In the genomic region with DNA sequence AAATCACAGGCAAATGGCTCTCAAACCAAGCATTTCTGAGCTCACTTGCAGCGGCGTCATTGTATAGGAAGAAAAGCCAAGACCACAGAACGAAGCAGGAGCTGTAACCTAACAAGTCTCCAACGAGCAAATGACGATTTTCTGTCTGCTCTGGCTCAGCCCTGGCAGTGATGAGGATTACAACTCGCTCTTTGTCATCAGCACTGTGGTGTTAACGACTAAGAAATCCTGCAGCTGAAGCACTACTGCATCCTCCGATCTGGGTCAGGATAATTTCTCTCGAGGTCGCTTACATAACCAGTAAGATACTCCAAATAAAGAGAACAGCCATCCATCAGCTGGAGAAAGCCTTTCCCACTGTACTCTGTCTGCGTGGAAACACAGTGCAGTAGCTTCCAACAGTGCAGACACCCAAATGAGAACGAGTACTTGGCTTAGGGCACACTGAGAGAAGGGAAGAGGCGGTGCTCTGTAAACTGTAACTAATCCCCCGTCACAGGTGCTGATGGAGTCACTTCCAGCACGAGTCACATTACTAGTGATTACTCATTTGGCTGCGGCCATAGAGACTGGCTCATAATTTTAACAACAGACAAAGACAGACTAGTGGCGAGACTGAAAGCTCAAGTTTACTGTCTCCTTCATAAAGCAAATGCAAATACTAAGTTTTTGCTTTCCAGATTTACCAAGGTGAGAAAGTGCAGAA, we compare ENCODE assay signal across 8 cellular contexts.
A peak's percentile ranks its signal among the peaks of the same experiment; 100 is the strongest.
DNase-seq lines count a peak whose midpoint lies in the region; TF ChIP-seq lines count a peak whose summit lies in the region.

No MANE protein-coding gene starts in this region.

- no CpG with 5 or more reads among the region's 17 CpGs for WGBS in trophoblast cell (ENCODE audit: extremely low coverage, insufficient coverage, insufficient read length)

- H4K12ac ChIP-seq in trophoblast cell (ENCODE audit: low read depth, low read length) = no peak overlapping the region

- peak overlapping the region; percentile 99 for H3K27ac Mint-ChIP-seq in type B pancreatic cell

- peak overlapping the region; percentile 60 for H3K4me3 ChIP-seq in HFF-Myc (replicated peaks; ENCODE audit: low read depth, low read length)
- peak overlapping the region; percentile 85 for H3K4me3 ChIP-seq in SK-N-MC
- H3K4me3 ChIP-seq in cardiac muscle cell = peak overlapping the region; percentile 85
- H3K4me3 ChIP-seq in trophoblast cell (ENCODE audit: low read depth, low read length) = peak overlapping the region; percentile 77

- H3K14ac ChIP-seq in trophoblast cell (ENCODE audit: low read length) = peak overlapping the region; percentile 75

- TF ChIP-seq CTCF in GM10248 (IDR thresholded peaks at IDR 0.05; ENCODE audit: control extremely low read depth, extremely low read depth, low read depth, missing control alignments) (no peak), HFF-Myc (IDR thresholded peaks at IDR 0.05; ENCODE audit: low read depth, low read length, missing control alignments) (peak; percentile 12), cardiac muscle cell (IDR thresholded peaks at IDR 0.05; ENCODE audit: low read depth, low read length) (peak; percentile 27), type B pancreatic cell (conservative IDR thresholded peaks at IDR 0.05) (peak; percentile 51)

- peaks cover 3% of the 10 kb centered on the region for H3K79me2 ChIP-seq in trophoblast cell (ENCODE audit: control insufficient read depth, insufficient read depth, low read length, poor library complexity)

- H3K4me2 ChIP-seq in trophoblast cell (ENCODE audit: low read length) = peak overlapping the region; percentile 78

- H2BK12ac ChIP-seq in trophoblast cell (ENCODE audit: low read length) = no peak overlapping the region

- peak overlapping the region; percentile 94 for H3K9ac ChIP-seq in SK-N-MC (ENCODE audit: insufficient read length)
- peak overlapping the region; percentile 70 for H3K9ac ChIP-seq in trophoblast cell (ENCODE audit: low read length)

- H3K27me3 ChIP-seq in cardiac muscle cell (no peaks in the 10 kb centered on the region), trophoblast cell (ENCODE audit: insufficient read depth, low read length) (no peaks in the 10 kb centered on the region)

- no peak overlapping the region for H2AFZ ChIP-seq in trophoblast cell (ENCODE audit: insufficient read depth, low read length, poor library complexity)

- H3K36me3 Mint-ChIP-seq in type B pancreatic cell = no peaks in the 10 kb centered on the region

- peak overlapping the region; percentile 99 for H3K4me3 Mint-ChIP-seq in type B pancreatic cell

- H3K9me3 ChIP-seq in SK-N-MC (ENCODE audit: low read depth, low read length) (no peaks in the 10 kb centered on the region), cardiac muscle cell (ENCODE audit: low read depth) (no peaks in the 10 kb centered on the region), trophoblast cell (ENCODE audit: insufficient read depth, low read depth, low read length) (no peaks in the 10 kb centered on the region)

- H3K4me1 Mint-ChIP-seq in type B pancreatic cell (ENCODE audit: unreplicated experiment) = peaks cover 18% of the 10 kb centered on the region

- H2AK5ac ChIP-seq in trophoblast cell (ENCODE audit: low read length) = no peak overlapping the region

- H3K18ac ChIP-seq in trophoblast cell (ENCODE audit: low read length) = peak overlapping the region; percentile 93

- CTCF ChIA-PET in GM10248 (lab: Yijun Ruan, JAX) = interaction anchor here (1.0 to 2.9 kb wide), 13 partner anchors 9 to 451 kb away, joined by 3 to 7 read pairs (median 4); no protein-coding TSS in a partner anchor

- H4K8ac ChIP-seq in trophoblast cell (ENCODE audit: low read depth, low read length) = peak overlapping the region; percentile 72

- H3K4ac ChIP-seq in trophoblast cell (ENCODE audit: low read depth, low read length) = no peak overlapping the region

- peak; percentile 68 for DNase-seq in GM10248 (ENCODE audit: extremely low spot score)
- DNase-seq in HFF-Myc (ENCODE audit: extremely low read depth, low read depth) = peak; percentile 93
- DNase-seq in NAMALWA (ENCODE audit: low spot score) = peak; percentile 99
- DNase-seq in SK-N-MC (ENCODE audit: low read depth, low spot score) = no peak
- peak; percentile 38 for DNase-seq in activated naive CD8-positive, alpha-beta T cell treated with anti-CD3 and anti-CD28 coated beads, Interleukin-2, amount 50 U/mL, for 16 hours (ENCODE audit: low read depth, low spot score)
- peak; percentile 93 to 96 for DNase-seq in cardiac muscle cell (ENCODE audit: low read depth in 1 of 2, low spot score in 1 of 2)
- peak; percentile 88 to 92 for DNase-seq in trophoblast cell
- DNase-seq in type B pancreatic cell (ENCODE audit: extremely low spot score, unreplicated experiment) = no peak

- H3K36me3 ChIP-seq in SK-N-MC (ENCODE audit: insufficient read depth, low read length) = no peaks in the 10 kb centered on the region
- H3K36me3 ChIP-seq in cardiac muscle cell = no peaks in the 10 kb centered on the region
- no peaks in the 10 kb centered on the region for H3K36me3 ChIP-seq in trophoblast cell (ENCODE audit: control insufficient read depth in 1 of 2, insufficient read depth in 2 of 2, low read length in 2 of 2)

- H3K27ac ChIP-seq in SK-N-MC = peak overlapping the region; percentile 96
- peak overlapping the region; percentile 99 for H3K27ac ChIP-seq in cardiac muscle cell
- peak overlapping the region; percentile 95 for H3K27ac ChIP-seq in trophoblast cell (ENCODE audit: low read depth, low read length)

- no peak overlapping the region for H3K23ac ChIP-seq in trophoblast cell (ENCODE audit: low read length)

- peak overlapping the region; percentile 81 for H2BK120ac ChIP-seq in trophoblast cell (ENCODE audit: insufficient read depth, low read length, poor library complexity)

- H4K91ac ChIP-seq in trophoblast cell (ENCODE audit: low read depth, low read length) = peak overlapping the region; percentile 28

- H3K79me1 ChIP-seq in trophoblast cell (ENCODE audit: low read length) = peaks cover 3% of the 10 kb centered on the region

- no peaks in the 10 kb centered on the region for H3K27me3 Mint-ChIP-seq in type B pancreatic cell

- peak overlapping the region; percentile 21 for H2BK5ac ChIP-seq in trophoblast cell (ENCODE audit: low read depth, low read length, poor library complexity)

- POLR2A ChIA-PET in GM10248 (lab: Yijun Ruan, JAX) = interaction anchor here (0.7 to 1.6 kb wide), 6 partner anchors 11 to 360 kb away, joined by 3 to 8 read pairs (median 4); no protein-coding TSS in a partner anchor

- H3K9me3 Mint-ChIP-seq in type B pancreatic cell = no peaks in the 10 kb centered on the region

- H3K4me1 ChIP-seq in cardiac muscle cell (ENCODE audit: low read depth) (peaks cover 10% of the 10 kb centered on the region), trophoblast cell (ENCODE audit: control insufficient read depth in 1 of 2, insufficient read depth in 2 of 2, low read length in 2 of 2) (no peaks in the 10 kb centered on the region)

Comparison
In these comparisons a context has a peak if more than half of its experiments do, and no peak if none do; other contexts are left out.
1. DNase-seq: peak in GM10248 (single experiment), HFF-Myc (single experiment), NAMALWA (single experiment), activated naive CD8-positive, alpha-beta T cell treated with anti-CD3 and anti-CD28 coated beads, Interleukin-2, amount 50 U/mL, for 16 hours (single experiment), cardiac muscle cell (2 of 2) and trophoblast cell (2 of 2); none in SK-N-MC (single experiment) and type B pancreatic cell (single experiment).
2. Peak in every context shown above with its lines, with median percentiles within 50 percentile points of each other: H3K4me3 ChIP-seq and H3K27ac ChIP-seq.